In the genomic region with DNA sequence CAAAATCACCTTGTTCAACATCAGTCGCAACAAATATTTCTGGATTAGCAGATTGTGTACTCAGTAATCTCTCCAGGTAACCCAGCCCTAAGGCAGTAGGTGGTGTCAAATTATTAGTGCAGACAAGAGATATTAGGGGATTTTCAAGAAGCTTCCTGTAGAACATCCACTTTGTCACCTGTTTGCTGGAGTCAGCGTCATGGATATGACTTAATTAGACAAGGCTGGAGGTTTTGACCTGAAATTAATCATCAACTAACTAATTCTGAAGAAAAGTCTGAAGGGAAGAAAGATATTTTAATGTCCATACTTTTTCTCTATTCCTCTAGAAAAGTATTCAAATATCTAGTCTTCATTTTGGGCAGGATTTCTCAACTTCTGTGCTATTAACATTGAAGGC, we compare ENCODE assay signal across 26 cellular contexts.
"Had no signal": no experiment of that assay in that cellular context is flagged by ENCODE, and none has a peak within 500 bp of the region (broad histone marks: within the 10 kb centered on the region; RNA-seq: fewer than 3 reads in every experiment).

No MANE protein-coding gene starts in this region.

- H2AFZ ChIP-seq: hepatocyte had no signal

- H3K9me3 Mint-ChIP-seq: effector memory CD8-positive, alpha-beta T cell; endodermal cell; immature natural killer cell; mesothelial cell of epicardium had no signal

- FAIRE-seq: endometrium, frontal cortex, kidney had no signal

- H3K27me3 ChIP-seq: colonic mucosa, esophagus muscularis mucosa, foreskin keratinocyte, gastroesophageal sphincter, heart left ventricle, hepatocyte, left lung had no signal

- DNase-seq: colonic mucosa; cortex of kidney; effector CD8-positive, alpha-beta T cell; effector memory CD8-positive, alpha-beta T cell; endodermal cell; foreskin keratinocyte; heart left ventricle; hypothalamus; immature natural killer cell; islet precursor cell; kidney; kidney glomerular epithelial cell; left cardiac atrium; left lung; left ventricle myocardium superior; lower lobe of right lung; mesenchymal stem cell; mucosa of descending colon had no signal

- H3K27ac ChIP-seq: colonic mucosa, epithelial cell of prostate, esophagus muscularis mucosa, foreskin keratinocyte, gastroesophageal sphincter, heart left ventricle, hepatocyte, left lung, lower lobe of right lung had no signal

- H3K9me3 ChIP-seq: colonic mucosa, esophagus muscularis mucosa, gastroesophageal sphincter, heart left ventricle, left lung, lower lobe of right lung, mucosa of descending colon had no signal

- H3K4me3 ChIP-seq: colonic mucosa, esophagus muscularis mucosa, gastroesophageal sphincter, heart left ventricle, hepatocyte, left lung, lower lobe of right lung, mucosa of descending colon had no signal

- H3K4me2 ChIP-seq: hepatocyte had no signal

- H3K36me3 Mint-ChIP-seq: immature natural killer cell, mesothelial cell of epicardium had no signal

- H3K27me3 Mint-ChIP-seq: effector memory CD8-positive, alpha-beta T cell had no signal

- H3K27ac Mint-ChIP-seq: dendritic cell treated with granulocyte-macrophage colony-stimulating factor and Interleukin-4, amounts not matched to agents 40 ng/mL and 50 ng/mL, for 4 days; effector memory CD8-positive, alpha-beta T cell; endodermal cell; immature natural killer cell; mesothelial cell of epicardium had no signal

- H3K4me1 Mint-ChIP-seq: immature natural killer cell had no signal

- H3K36me3 ChIP-seq: colonic mucosa, esophagus muscularis mucosa, gastroesophageal sphincter, heart left ventricle, left lung, lower lobe of right lung had no signal

- H3K79me2 ChIP-seq: hepatocyte had no signal

- ATAC-seq: effector memory CD8-positive, alpha-beta T cell; foreskin keratinocyte; gastroesophageal sphincter; heart left ventricle; left cardiac atrium; left lung; left ventricle myocardium superior; lower lobe of right lung; mucosa of descending colon had no signal

- H3K4me3 Mint-ChIP-seq: dendritic cell treated with granulocyte-macrophage colony-stimulating factor and Interleukin-4, amounts not matched to agents 40 ng/mL and 50 ng/mL, for 4 days; effector memory CD8-positive, alpha-beta T cell; endodermal cell; immature natural killer cell; mesothelial cell of epicardium had no signal

- H3K4me1 ChIP-seq: colonic mucosa, foreskin keratinocyte, left lung, lower lobe of right lung had no signal
